Comparison of ENCODE assay signal across 8 cellular contexts in genomic region chr14:105528197-105528858, GRCh38. TPM values are rescaled to one million over a fixed set of nuclear protein-coding genes. Genes with fewer than 3 reads are reported as not detected.
DNase-seq lines count a peak whose midpoint lies in the region; ATAC-seq and TF ChIP-seq lines count a peak whose summit lies in the region.

No MANE protein-coding gene starts in this region.

- TF ChIP-seq CTCF in progenitor cell of endocrine pancreas (IDR thresholded peaks at IDR 0.05; ENCODE audit: unreplicated experiment) (peak; percentile 86), transverse colon (IDR thresholded peaks at IDR 0.05) (peak; percentile 60 to 92 (median 83))

- peak; percentile 80 for DNase-seq in LoVo (ENCODE audit: low spot score)
- DNase-seq in T follicular helper cell (ENCODE audit: low read depth) = peak; percentile 70
- DNase-seq in adipocyte (ENCODE audit: low read depth) = peak; percentile 92
- peak; percentile 84 for DNase-seq in left cardiac atrium
- peak; percentile 66 for DNase-seq in progenitor cell of endocrine pancreas (ENCODE audit: low spot score, unreplicated experiment)
- DNase-seq in transverse colon = peak; percentile 81

- H3K4me1 ChIP-seq in adipocyte (ENCODE audit: control insufficient read depth, insufficient read depth, low read length) = peaks cover 2% of the 10 kb centered on the region
- H3K4me1 ChIP-seq in transverse colon = peaks cover 13 to 39% (median 34%) of the 10 kb centered on the region in 4 donors

- peak overlapping the region; percentile 83 for H3K9ac ChIP-seq in adipocyte (ENCODE audit: low read length)

- peak overlapping the region; percentile 48 to 70 (median 57) for H3K27ac ChIP-seq in transverse colon

- H3K27me3 ChIP-seq in adipocyte (replicated peaks; ENCODE audit: control insufficient read depth, insufficient read depth, low read length) = peaks cover 9% of the 10 kb centered on the region
- H3K27me3 ChIP-seq in transverse colon = peaks cover 55% of the 10 kb centered on the region

- no peaks in the 10 kb centered on the region for H3K9me3 ChIP-seq in adipocyte (ENCODE audit: control insufficient read depth, low read length)
- H3K9me3 ChIP-seq in transverse colon = no peaks in the 10 kb centered on the region

- H3K27ac Mint-ChIP-seq in progenitor cell of endocrine pancreas = no peak overlapping the region

- ATAC-seq in left cardiac atrium (peak; percentile 78 to 79), GM18873 (IDR thresholded peaks at IDR 0.05; ENCODE audit: low FRiP score, unreplicated experiment) (no peak)

- peaks cover 25% of the 10 kb centered on the region for H3K27me3 Mint-ChIP-seq in progenitor cell of endocrine pancreas

- intact Hi-C loops in left cardiac atrium (cut with DNase I) (loop anchor here (2.0 to 10.0 kb wide), 2 partner anchors 158 to 324 kb away; no protein-coding TSS in a partner anchor), transverse colon (cut with DNase I; ENCODE audit: low total_unique reads) (loop anchor here (5.0 to 10.0 kb wide), 3 partner anchors 46 to 154 kb away; no protein-coding TSS in a partner anchor)

- no peak for TF ChIP-seq EP300 in transverse colon (IDR thresholded peaks at IDR 0.05; ENCODE audit: low read depth)

- no peaks in the 10 kb centered on the region for H3K36me3 Mint-ChIP-seq in progenitor cell of endocrine pancreas (ENCODE audit: insufficient read depth)

- no peaks in the 10 kb centered on the region for H3K4me1 Mint-ChIP-seq in progenitor cell of endocrine pancreas (ENCODE audit: low read depth)

- peak overlapping the region; percentile 61 for H3K4me3 Mint-ChIP-seq in progenitor cell of endocrine pancreas (ENCODE audit: low read depth)

- WGBS in transverse colon (ENCODE audit: low coverage in 1 of 2), 2 donors = 6% methylated on average over 44 of the region's 85 CpGs; no CpG with 5 or more reads in 1 of the 2 donors

- H3K4me3 ChIP-seq in GM08714 (ENCODE audit: low read length) (peak overlapping the region; percentile 53; the same call in 1 of the 2 replicates), adipocyte (ENCODE audit: low read length) (peak overlapping the region; percentile 80), transverse colon (peak overlapping the region; percentile 39 to 86 (median 64))

- in situ Hi-C loops in transverse colon (cut with MboI; ENCODE audit: low pct_ligation_motif_present in 1 of 4, low pct_unique_long_range_greater_than_20kb in 1 of 4, low sequenced_read_pairs in 3 of 4) = no loop called here

- TF ChIP-seq POLR2A in transverse colon (IDR thresholded peaks at IDR 0.05) = no peak

- H3K36me3 ChIP-seq in adipocyte (ENCODE audit: control insufficient read depth, insufficient read depth, low read length, severe bottlenecking) (no peaks in the 10 kb centered on the region), transverse colon (no peaks in the 10 kb centered on the region)

- no peaks in the 10 kb centered on the region for H3K9me3 Mint-ChIP-seq in progenitor cell of endocrine pancreas (ENCODE audit: low read depth)

RNA-seq across cellular contexts. Expression of gene TMEM121, which starts 1.9 kb away (rescaled TPM):
- 1 to 10 TPM; 2.2 to 2.7 TPM for total RNA-seq in left cardiac atrium
- total RNA-seq in progenitor cell of endocrine pancreas = 3.9 and 4.5 TPM in 2 replicates
- under 1 TPM in 2 of 4 donors, not detected in 2; 0.48 to 0.96 TPM for total RNA-seq in transverse colon

RNA-seq across cellular contexts. Expression of gene TEDC1, which starts 37.3 kb away (rescaled TPM):
- total RNA-seq in left cardiac atrium (1 to 10 TPM; 5.1 to 5.9 TPM), progenitor cell of endocrine pancreas (20.5 and 20.8 TPM in 2 replicates), transverse colon (10 to 100 TPM; 10.8 to 52.9 (median 29.5) TPM)

RNA-seq across cellular contexts. Expression of gene CRIP1, which starts 41.6 kb away (rescaled TPM):
- total RNA-seq in left cardiac atrium (100 to 1,000 TPM; 137 to 192 TPM), progenitor cell of endocrine pancreas (5.1 TPM in 2 replicates), transverse colon (100 to 1,000 TPM in 1 of 4 donors, 10 to 100 TPM in 2, not detected in 1; 16.9 to 246 (median 63.0) TPM)

RNA-seq across cellular contexts. Expression of gene CRIP2, which starts 53.7 kb away (rescaled TPM):
- 100 to 1,000 TPM; 783 to 843 TPM for total RNA-seq in left cardiac atrium
- 17.0 and 19.6 TPM in 2 replicates for total RNA-seq in progenitor cell of endocrine pancreas
- total RNA-seq in transverse colon = 10 to 100 TPM; 11.2 to 67.3 (median 22.4) TPM
